16 cellular contexts compared by ENCODE assay signal in the genomic region with DNA sequence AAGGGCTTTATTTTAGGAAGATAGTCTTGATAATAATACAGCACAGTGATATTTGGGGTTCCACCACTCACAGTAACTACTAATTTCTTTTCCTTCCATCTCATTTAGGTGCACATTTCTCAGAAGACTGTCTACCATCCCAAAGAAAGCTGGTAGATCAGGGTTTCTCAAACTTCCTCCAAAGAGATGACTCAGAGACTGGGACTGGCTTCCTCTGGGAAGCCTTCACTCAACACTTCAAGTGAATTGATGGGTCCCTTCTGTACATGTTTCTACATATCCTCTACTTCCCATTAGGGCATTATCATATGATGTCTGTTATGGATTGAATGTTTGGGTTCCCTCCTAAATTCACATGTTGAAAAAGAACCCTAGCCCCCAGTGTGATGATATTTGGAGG.
A peak's percentile ranks its signal among the peaks of the same experiment; 100 is the strongest.
DNase-seq lines count a peak whose midpoint lies in the region; TF ChIP-seq lines count a peak whose summit lies in the region.
"Had no signal": no experiment of that assay in that cellular context is flagged by ENCODE, and none has a peak within 500 bp of the region (broad histone marks: within the 10 kb centered on the region; RNA-seq: fewer than 3 reads in every experiment).

No MANE protein-coding gene starts in this region.

- H3K9me3 ChIP-seq in adrenal gland (replicated peaks in 1 of 3), result no peaks in the 10 kb centered on the region

- H3K36me3 ChIP-seq in adrenal gland (replicated peaks in 1 of 2), result no peaks in the 10 kb centered on the region

- no peak overlapping the region for H3K4me3 ChIP-seq in cardiac fibroblast (replicated peaks in 1 of 2; ENCODE audit: low read depth in 2 of 2, low read length in 2 of 2)
- no peak overlapping the region for H3K4me3 ChIP-seq in adrenal gland
- H3K4me3 ChIP-seq: PC-9 had no signal

- peaks cover 0 to 4% of the 10 kb centered on the region in 2 donors for H3K4me1 ChIP-seq in adrenal gland (replicated peaks in 1 of 2)

- TF ChIP-seq POLR2A in adrenal gland (IDR thresholded peaks at IDR 0.05), result no peak

- TF ChIP-seq CTCF in cardiac fibroblast (IDR thresholded peaks at IDR 0.05; ENCODE audit: low read depth, low read length), result no peak
- TF ChIP-seq CTCF in adrenal gland (IDR thresholded peaks at IDR 0.05), result no peak

- H3K27me3 ChIP-seq in adrenal gland, result no peaks in the 10 kb centered on the region

- intact Hi-C loops in adrenal gland (cut with DNase I), result no loop called here

- H3K27ac ChIP-seq in adrenal gland, result no peak overlapping the region
- H3K27ac ChIP-seq: HL-60, PC-9 had no signal

- DNase-seq in EH (ENCODE audit: low read depth) (peak; percentile 49), MV-4-11 (lab: John Stamatoyannopoulos, UW) (peak; percentile 34), cardiac fibroblast (ENCODE audit: low read depth in 2 of 2) (peak; percentile 45 to 46), hepatic stellate cell (ENCODE audit: low spot score) (peak; percentile 24), NCI-H526 treated with DMSO at 0.1 percent for 48 hours (lab: John Stamatoyannopoulos, UW) (no peak), adrenal gland (no peak), anterior cingulate cortex (lab: John Stamatoyannopoulos, UW) (no peak)
- no peak for DNase-seq in activated effector memory CD4-positive, alpha-beta T cell treated with anti-CD3 and anti-CD28 coated beads, Interleukin-2, amount 50 U/mL, for 16 hours
- DNase-seq: C1 segment of cervical spinal cord, DND-41, NCI-H1417, NCI-H187 treated with DMSO at 0.1 percent for 48 hours, NCI-H446, NCI-H774, PC-9 had no signal

Comparison
In these comparisons a context has a peak if more than half of its experiments do, and no peak if none do; other contexts are left out.
1. DNase-seq: peak in EH (single experiment), MV-4-11 (single experiment), cardiac fibroblast (2 of 2) and hepatic stellate cell (single experiment); none in activated effector memory CD4-positive, alpha-beta T cell treated with anti-CD3 and anti-CD28 coated beads, Interleukin-2, amount 50 U/mL, for 16 hours (single experiment), NCI-H526 treated with DMSO at 0.1 percent for 48 hours (single experiment), adrenal gland (0 of 7) and anterior cingulate cortex (0 of 58).